ENCODE assay signal across 1 cellular context in genomic region chr14:104551851-104552737, GRCh38.
TF ChIP-seq lines count a peak whose summit lies in the region.

No MANE protein-coding gene starts in this region.

TF ChIP-seq in SK-N-SH, 30 proteins besides CTCF, POLR2A, EP300 and RAD21:
- TF ChIP-seq SIN3A (IDR thresholded peaks at IDR 0.05; ENCODE audit: borderline replicate concordance, low read depth, low read length), result no peak
- no peak for TF ChIP-seq TAF1 (IDR thresholded peaks at IDR 0.05; ENCODE audit: borderline replicate concordance, low read depth, low read length)
- no peak for TF ChIP-seq PBX3 (IDR thresholded peaks at IDR 0.05)
- no peak for TF ChIP-seq RFX5 (IDR thresholded peaks at IDR 0.05; ENCODE audit: low read length)
- TF ChIP-seq FOXM1 (IDR thresholded peaks at IDR 0.05; ENCODE audit: low read depth), result no peak
TF ChIP-seq in SK-N-SH: peak in this region for 0.
